In the genomic region with DNA sequence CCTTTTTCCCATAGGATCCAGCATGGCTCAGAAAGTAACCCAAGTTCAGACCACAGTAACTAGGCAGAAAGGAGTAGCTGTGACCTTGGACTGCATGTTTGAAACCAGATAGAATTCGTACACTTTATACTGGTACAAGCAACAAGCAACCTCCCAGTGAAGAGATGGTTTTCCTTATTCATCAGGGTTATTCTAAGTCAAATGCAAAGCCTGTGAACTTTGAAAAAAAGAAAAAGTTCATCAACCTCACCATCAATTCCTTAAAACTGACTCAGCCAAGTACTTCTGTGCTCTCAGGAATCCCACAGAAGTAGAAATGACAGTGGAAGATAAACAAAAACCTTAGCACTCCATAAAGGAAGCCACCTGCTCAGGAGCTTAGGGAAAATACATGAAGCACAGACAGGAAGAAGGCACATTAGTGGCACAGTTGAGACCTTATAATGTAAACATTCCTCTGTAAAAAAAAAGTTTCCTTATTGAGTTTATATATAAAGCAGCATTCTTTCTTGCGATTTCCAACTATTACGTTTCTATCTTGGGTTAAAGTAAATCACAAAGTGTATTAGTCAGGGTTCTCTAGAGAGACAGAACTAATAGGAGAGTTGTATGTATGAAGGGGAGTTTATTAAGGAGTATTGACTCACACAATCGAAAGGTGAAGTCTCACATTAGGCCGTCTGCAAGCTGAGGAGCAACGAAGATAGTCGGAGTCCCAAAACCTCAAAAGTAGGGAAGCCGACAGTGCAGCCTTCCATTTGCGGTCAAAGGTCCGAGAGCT, we compare ENCODE assay signal across 22 cellular contexts.
DNase-seq lines count a peak whose midpoint lies in the region; ATAC-seq and TF ChIP-seq lines count a peak whose summit lies in the region.
"Had no signal": no experiment of that assay in that cellular context is flagged by ENCODE, and none has a peak within 500 bp of the region (broad histone marks: within the 10 kb centered on the region; RNA-seq: fewer than 3 reads in every experiment).

No MANE protein-coding gene starts in this region.

- peaks cover 2% of the 10 kb centered on the region for H3K9me3 ChIP-seq in aorta (ENCODE audit: control insufficient read depth, low read length)

- no peaks in the 10 kb centered on the region for H3K27me3 Mint-ChIP-seq in activated T-helper 1 cell treated with anti-CD3 and anti-CD28 coated beads, Interleukin-12 subunit alpha, Interleukin-12 subunit beta, Interleukin-2, Interleukin-4 antibody, amounts not matched to agents 30 ng/mL and 10 ng/mL and 1 ng/mL, durations not matched to agents 14 hours and 24 hours and 36 hours (ENCODE audit: insufficient read depth)
- H3K27me3 Mint-ChIP-seq: activated CD4-positive, alpha-beta memory T cell treated with anti-CD3 and anti-CD28 coated beads, Interleukin-2, amount 10 ng/mL, durations not matched to agents 7 days and 5 days; activated naive CD8-positive, alpha-beta T cell treated with anti-CD3 and anti-CD28 coated beads for 36 hours; CD8-positive, alpha-beta memory T cell; T-helper 17 cell had no signal

- H3K4me1 Mint-ChIP-seq in activated T-helper 1 cell treated with anti-CD3 and anti-CD28 coated beads, Interleukin-12 subunit alpha, Interleukin-12 subunit beta, Interleukin-2, Interleukin-4 antibody, amounts not matched to agents 30 ng/mL and 10 ng/mL and 1 ng/mL, durations not matched to agents 14 hours and 24 hours and 36 hours (ENCODE audit: low read depth) = no peaks in the 10 kb centered on the region
- H3K4me1 Mint-ChIP-seq: activated CD4-positive, alpha-beta memory T cell treated with anti-CD3 and anti-CD28 coated beads, Interleukin-2, amount 10 ng/mL, durations not matched to agents 7 days and 5 days; activated naive CD8-positive, alpha-beta T cell treated with anti-CD3 and anti-CD28 coated beads for 36 hours; CD8-positive, alpha-beta memory T cell; T-helper 17 cell had no signal

- H3K27me3 ChIP-seq in aorta (ENCODE audit: control insufficient read depth in 1 of 2, insufficient read depth in 2 of 2, low read length in 1 of 2) = no peaks in the 10 kb centered on the region

- no peaks in the 10 kb centered on the region for H3K36me3 Mint-ChIP-seq in activated T-helper 1 cell treated with anti-CD3 and anti-CD28 coated beads, Interleukin-12 subunit alpha, Interleukin-12 subunit beta, Interleukin-2, Interleukin-4 antibody, amounts not matched to agents 30 ng/mL and 10 ng/mL and 1 ng/mL, durations not matched to agents 14 hours and 24 hours and 36 hours (ENCODE audit: low read depth)
- H3K36me3 Mint-ChIP-seq: activated naive CD8-positive, alpha-beta T cell treated with anti-CD3 and anti-CD28 coated beads for 36 hours; CD8-positive, alpha-beta memory T cell had no signal

- ATAC-seq in GM18909 (IDR thresholded peaks at IDR 0.05; ENCODE audit: poor library complexity, unreplicated experiment) = no peak
- no peak for ATAC-seq in aorta (ENCODE audit: low FRiP score)
- ATAC-seq: activated T-cell treated with anti-CD3 and anti-CD28 coated beads, Interleukin-2, amount 50 U/mL, for 72 hours; GM12878; left ventricle myocardium superior; T-helper 17 cell had no signal

- H3K9me3 Mint-ChIP-seq in activated T-helper 1 cell treated with anti-CD3 and anti-CD28 coated beads, Interleukin-12 subunit alpha, Interleukin-12 subunit beta, Interleukin-2, Interleukin-4 antibody, amounts not matched to agents 30 ng/mL and 10 ng/mL and 1 ng/mL, durations not matched to agents 14 hours and 24 hours and 36 hours = no peaks in the 10 kb centered on the region
- H3K9me3 Mint-ChIP-seq: activated CD4-positive, alpha-beta memory T cell treated with anti-CD3 and anti-CD28 coated beads, Interleukin-2, amount 10 ng/mL, durations not matched to agents 7 days and 5 days; activated naive CD8-positive, alpha-beta T cell treated with anti-CD3 and anti-CD28 coated beads for 36 hours; activated T-cell treated with anti-CD3 and anti-CD28 coated beads, Interleukin-2, amount 50 U/mL, for 72 hours; CD8-positive, alpha-beta memory T cell had no signal

- H3K4me3 Mint-ChIP-seq in activated T-helper 1 cell treated with anti-CD3 and anti-CD28 coated beads, Interleukin-12 subunit alpha, Interleukin-12 subunit beta, Interleukin-2, Interleukin-4 antibody, amounts not matched to agents 30 ng/mL and 10 ng/mL and 1 ng/mL, durations not matched to agents 14 hours and 24 hours and 36 hours = no peak overlapping the region
- H3K4me3 Mint-ChIP-seq: activated CD4-positive, alpha-beta memory T cell treated with anti-CD3 and anti-CD28 coated beads, Interleukin-2, amount 10 ng/mL, durations not matched to agents 7 days and 5 days; activated naive CD8-positive, alpha-beta T cell treated with anti-CD3 and anti-CD28 coated beads for 36 hours; activated T-cell treated with anti-CD3 and anti-CD28 coated beads, Interleukin-2, amount 50 U/mL, for 72 hours; CD8-positive, alpha-beta memory T cell; T-helper 17 cell had no signal

- H3K27ac Mint-ChIP-seq in activated T-helper 1 cell treated with anti-CD3 and anti-CD28 coated beads, Interleukin-12 subunit alpha, Interleukin-12 subunit beta, Interleukin-2, Interleukin-4 antibody, amounts not matched to agents 30 ng/mL and 10 ng/mL and 1 ng/mL, durations not matched to agents 14 hours and 24 hours and 36 hours = no peak overlapping the region
- H3K27ac Mint-ChIP-seq: activated CD4-positive, alpha-beta memory T cell treated with anti-CD3 and anti-CD28 coated beads, Interleukin-2, amount 10 ng/mL, durations not matched to agents 7 days and 5 days; activated naive CD8-positive, alpha-beta T cell treated with anti-CD3 and anti-CD28 coated beads for 36 hours; activated T-cell treated with anti-CD3 and anti-CD28 coated beads, Interleukin-2, amount 50 U/mL, for 72 hours; CD8-positive, alpha-beta memory T cell; T-helper 17 cell had no signal

- TF ChIP-seq CTCF in epithelial cell of proximal tubule (conservative IDR thresholded peaks at IDR 0.05; ENCODE audit: low read depth, low read length) = no peak

- DNase-seq in DMS53 treated with DMSO at 0.1 percent for 48 hours (lab: John Stamatoyannopoulos, UW; ENCODE audit: unreplicated experiment) = peak; percentile 19
- peak; percentile 8 for DNase-seq in LHCN-M2 (ENCODE audit: low read depth)
- peak; percentile 89 for DNase-seq in epithelial cell of proximal tubule (ENCODE audit: low read depth)
- peak; percentile 84 for DNase-seq in non-pigmented ciliary epithelial cell (ENCODE audit: low read depth)
- no peak for DNase-seq in NCI-H345 (lab: John Stamatoyannopoulos, UW)
- DNase-seq in aorta = no peak
- no peak for DNase-seq in activated T-helper 1 cell treated with anti-CD3 and anti-CD28 coated beads, Interleukin-12 subunit alpha, Interleukin-12 subunit beta, Interleukin-2, Interleukin-4 antibody, amounts not matched to agents 30 ng/mL and 10 ng/mL and 1 ng/mL, durations not matched to agents 14 hours and 24 hours and 36 hours (ENCODE audit: low spot score)
- DNase-seq: activated CD4-positive, alpha-beta memory T cell treated with anti-CD3 and anti-CD28 coated beads, Interleukin-2, amount 10 ng/mL, durations not matched to agents 7 days and 5 days; activated naive CD8-positive, alpha-beta T cell treated with anti-CD3 and anti-CD28 coated beads for 36 hours; activated T-cell treated with anti-CD3 and anti-CD28 coated beads, Interleukin-2, amount 50 U/mL, for 72 hours; CD8-positive, alpha-beta memory T cell; effector memory CD4-positive, alpha-beta T cell; GDM1; GOT3; left ventricle myocardium superior; SHP77 treated with DMSO at 0.1 percent for 48 hours; stimulated activated CD4-positive, alpha-beta T cell treated with anti-CD3 and anti-CD28 coated beads, Interleukin-4, amount 100 ng/mL, for 1 hour; substantia nigra; T-helper 17 cell; WERI-Rb-1 had no signal

- H3K4me3 ChIP-seq in epithelial cell of proximal tubule (ENCODE audit: low read depth, low read length) = no peak overlapping the region
- no peak overlapping the region for H3K4me3 ChIP-seq in aorta (ENCODE audit: low read length in 2 of 2)
- H3K4me3 ChIP-seq: GM12878 had no signal

- H3K4me1 ChIP-seq in aorta (ENCODE audit: control insufficient read depth in 1 of 2, insufficient read depth in 2 of 2, low read length in 2 of 2) = no peaks in the 10 kb centered on the region

- no peaks in the 10 kb centered on the region for H3K36me3 ChIP-seq in aorta (ENCODE audit: control insufficient read depth in 1 of 2, insufficient read depth in 2 of 2, low read length in 1 of 2)
- H3K36me3 ChIP-seq: WERI-Rb-1 had no signal

- intact Hi-C loops in aorta (cut with DNase I) = no loop called here
- intact Hi-C loops in activated T-helper 1 cell treated with anti-CD3 and anti-CD28 coated beads, Interleukin-12 subunit alpha, Interleukin-12 subunit beta, Interleukin-2, Interleukin-4 antibody, amounts not matched to agents 30 ng/mL and 10 ng/mL and 1 ng/mL, durations not matched to agents 14 hours and 24 hours and 36 hours (cut with micrococcal nuclease) = no loop called here

- 71 to 74% methylated on average over 10 of the region's 10 CpGs for WGBS in aorta, 2 donors

- H3K27ac ChIP-seq in aorta (ENCODE audit: low read depth in 1 of 2, low read length in 2 of 2) = no peak overlapping the region
- H3K27ac ChIP-seq: WERI-Rb-1 had no signal

Comparison
In these comparisons a context has a peak if more than half of its experiments do, and no peak if none do; other contexts are left out.
1. DNase-seq: peak in DMS53 treated with DMSO at 0.1 percent for 48 hours (single experiment), LHCN-M2 (single experiment), epithelial cell of proximal tubule (single experiment) and non-pigmented ciliary epithelial cell (single experiment); none in NCI-H345 (single experiment), aorta (0 of 2) and activated T-helper 1 cell treated with anti-CD3 and anti-CD28 coated beads, Interleukin-12 subunit alpha, Interleukin-12 subunit beta, Interleukin-2, Interleukin-4 antibody, amounts not matched to agents 30 ng/mL and 10 ng/mL and 1 ng/mL, durations not matched to agents 14 hours and 24 hours and 36 hours (single experiment).